15 cellular contexts compared by ENCODE assay signal in the genomic region with DNA sequence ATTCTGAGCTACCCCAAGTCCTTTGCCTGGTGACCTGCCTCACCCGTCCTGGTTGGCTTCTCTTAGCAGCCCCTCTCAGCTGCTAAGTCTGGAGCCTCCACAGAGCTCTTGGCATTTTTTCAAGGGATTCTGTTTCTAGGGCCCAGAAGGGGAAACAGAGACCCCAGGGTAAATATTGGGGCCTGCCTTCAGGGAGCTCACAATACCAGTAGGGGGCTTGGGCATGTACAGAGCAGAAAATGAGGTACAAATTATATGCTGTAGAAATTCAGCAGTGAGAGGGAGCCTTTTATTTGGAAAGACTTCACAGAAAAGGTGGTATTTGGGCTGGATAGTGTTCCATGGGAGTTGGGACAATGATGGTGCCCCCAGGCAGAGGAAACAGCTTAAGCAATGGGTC. TPM values are rescaled to one million over a fixed set of nuclear protein-coding genes. Genes with fewer than 3 reads are reported as not detected.
DNase-seq lines count a peak whose midpoint lies in the region; ATAC-seq and TF ChIP-seq lines count a peak whose summit lies in the region.
"Had no signal": no experiment of that assay in that cellular context is flagged by ENCODE, and none has a peak within 500 bp of the region (broad histone marks: within the 10 kb centered on the region; RNA-seq: fewer than 3 reads in every experiment).

No MANE protein-coding gene starts in this region.

- in situ Hi-C loops in astrocyte of the spinal cord (cut with HindIII; ENCODE audit: low sequenced_read_pairs), result no loop called here

- H3K27me3 ChIP-seq in muscle layer of colon (ENCODE audit: control insufficient read depth in 1 of 2, insufficient read depth in 2 of 2, low read length in 2 of 2) (no peaks in the 10 kb centered on the region), aorta (ENCODE audit: control insufficient read depth in 1 of 2, insufficient read depth in 2 of 2, low read length in 1 of 2) (no peaks in the 10 kb centered on the region)
- H3K27me3 ChIP-seq: ascending aorta, heart right ventricle, spleen had no signal

- intact Hi-C loops in aorta (cut with DNase I), result loop anchor here in 1 of 2 donors (10.0 kb wide), 1 partner anchor 189 kb away; a partner anchor contains a TSS

- peaks cover 69% of the 10 kb centered on the region for H3K4me1 Mint-ChIP-seq in activated naive CD4-positive, alpha-beta T cell treated with anti-CD3 and anti-CD28 coated beads, Interleukin-2, amount 50 U/mL, for 24 hours
- H3K4me1 Mint-ChIP-seq in activated naive CD4-positive, alpha-beta T cell treated with anti-CD3 and anti-CD28 coated beads, Interleukin-2, amount 10 ng/mL, durations not matched to agents 7 days and 5 days, result peaks cover 54% of the 10 kb centered on the region

- peak overlapping the region; percentile 2 for H3K9ac ChIP-seq in muscle layer of colon (ENCODE audit: low read length)

- no peak overlapping the region for H3K27ac ChIP-seq in muscle layer of colon (ENCODE audit: low read depth, low read length)
- H3K27ac ChIP-seq in aorta (ENCODE audit: low read depth in 1 of 2, low read length in 2 of 2), result no peak overlapping the region
- H3K27ac ChIP-seq: ascending aorta, WERI-Rb-1 had no signal

- H3K27ac Mint-ChIP-seq in activated naive CD4-positive, alpha-beta T cell treated with anti-CD3 and anti-CD28 coated beads, Interleukin-2, amount 50 U/mL, for 24 hours, result peak overlapping the region; percentile 61
- H3K27ac Mint-ChIP-seq in activated naive CD4-positive, alpha-beta T cell treated with anti-CD3 and anti-CD28 coated beads, Interleukin-2, amount 10 ng/mL, durations not matched to agents 7 days and 5 days, result no peak overlapping the region

- no peak overlapping the region for H3K4me3 ChIP-seq in astrocyte of the spinal cord (ENCODE audit: low read depth, low read length)
- no peak overlapping the region for H3K4me3 ChIP-seq in muscle layer of colon (ENCODE audit: low read depth in 1 of 2, low read length in 2 of 2)
- no peak overlapping the region for H3K4me3 ChIP-seq in aorta (ENCODE audit: low read length in 2 of 2)
- H3K4me3 ChIP-seq: ascending aorta, heart right ventricle, spleen had no signal

- peaks cover 37% of the 10 kb centered on the region for H3K4me1 ChIP-seq in muscle layer of colon (ENCODE audit: insufficient read depth, low read length)
- H3K4me1 ChIP-seq in aorta (ENCODE audit: control insufficient read depth in 1 of 2, insufficient read depth in 2 of 2, low read length in 2 of 2), result peaks cover 0 to 3% of the 10 kb centered on the region in 2 donors

- no peaks in the 10 kb centered on the region for H3K9me3 Mint-ChIP-seq in activated naive CD4-positive, alpha-beta T cell treated with anti-CD3 and anti-CD28 coated beads, Interleukin-2, amount 50 U/mL, for 24 hours
- H3K9me3 Mint-ChIP-seq in activated naive CD4-positive, alpha-beta T cell treated with anti-CD3 and anti-CD28 coated beads, Interleukin-2, amount 10 ng/mL, durations not matched to agents 7 days and 5 days, result no peaks in the 10 kb centered on the region

- H3K4me3 Mint-ChIP-seq in activated naive CD4-positive, alpha-beta T cell treated with anti-CD3 and anti-CD28 coated beads, Interleukin-2, amount 50 U/mL, for 24 hours, result no peak overlapping the region
- H3K4me3 Mint-ChIP-seq in activated naive CD4-positive, alpha-beta T cell treated with anti-CD3 and anti-CD28 coated beads, Interleukin-2, amount 10 ng/mL, durations not matched to agents 7 days and 5 days, result no peak overlapping the region

- H3K9me3 ChIP-seq in muscle layer of colon (ENCODE audit: low read length), result no peaks in the 10 kb centered on the region
- no peaks in the 10 kb centered on the region for H3K9me3 ChIP-seq in aorta (ENCODE audit: control insufficient read depth, low read length)
- H3K9me3 ChIP-seq: ascending aorta, heart right ventricle, spleen had no signal

- CTCF ChIA-PET in activated naive CD4-positive, alpha-beta T cell treated with anti-CD3 and anti-CD28 coated beads, Interleukin-2, amount 10 ng/mL, durations not matched to agents 7 days and 5 days (lab: Charles Lee), result interaction anchor here (0.6 to 1.3 kb wide), 5 partner anchors 9 to 123 kb away, joined by 3 to 4 read pairs (median 3); a partner anchor contains a TSS

- H3K36me3 ChIP-seq in muscle layer of colon (ENCODE audit: insufficient read depth, low read length) (peaks cover 18% of the 10 kb centered on the region), aorta (ENCODE audit: control insufficient read depth in 1 of 2, insufficient read depth in 2 of 2, low read length in 1 of 2) (peaks cover 0 to 2% of the 10 kb centered on the region in 2 donors)

- 66 to 67% methylated on average over 1 of the region's 1 CpG for WGBS in aorta, 2 donors

- H3K36me3 Mint-ChIP-seq in activated naive CD4-positive, alpha-beta T cell treated with anti-CD3 and anti-CD28 coated beads, Interleukin-2, amount 50 U/mL, for 24 hours, result peaks cover 7% of the 10 kb centered on the region
- peaks cover 28% of the 10 kb centered on the region for H3K36me3 Mint-ChIP-seq in activated naive CD4-positive, alpha-beta T cell treated with anti-CD3 and anti-CD28 coated beads, Interleukin-2, amount 10 ng/mL, durations not matched to agents 7 days and 5 days

- ATAC-seq in aorta (ENCODE audit: low FRiP score), result no peak
- ATAC-seq in GM21381 (IDR thresholded peaks at IDR 0.05; ENCODE audit: unreplicated experiment), result no peak
- ATAC-seq in GM21367 (IDR thresholded peaks at IDR 0.05; ENCODE audit: unreplicated experiment), result no peak
- ATAC-seq: heart right ventricle had no signal

- TF ChIP-seq CTCF in astrocyte of the spinal cord (IDR thresholded peaks at IDR 0.05; ENCODE audit: low read depth, low read length), result peak; percentile 11

- H3K27me3 Mint-ChIP-seq in activated naive CD4-positive, alpha-beta T cell treated with anti-CD3 and anti-CD28 coated beads, Interleukin-2, amount 50 U/mL, for 24 hours, result no peaks in the 10 kb centered on the region
- H3K27me3 Mint-ChIP-seq in activated naive CD4-positive, alpha-beta T cell treated with anti-CD3 and anti-CD28 coated beads, Interleukin-2, amount 10 ng/mL, durations not matched to agents 7 days and 5 days, result no peaks in the 10 kb centered on the region

- no peak for DNase-seq in activated naive CD4-positive, alpha-beta T cell treated with anti-CD3 and anti-CD28 coated beads, Interleukin-2, amount 10 ng/mL, durations not matched to agents 7 days and 5 days
- DNase-seq in astrocyte of the spinal cord (ENCODE audit: low read depth, low spot score) (no peak), aorta (peak; percentile 8 to 31), amygdala (lab: John Stamatoyannopoulos, UW) (no peak)
- DNase-seq: activated CD8-positive, alpha-beta memory T cell treated with anti-CD3 and anti-CD28 coated beads, Interleukin-2, amount 50 U/mL, for 4 hours; heart right ventricle; NCI-H2171; occipital lobe; spleen; WERI-Rb-1 had no signal

RNA-seq across cellular contexts. Expression of a gene that starts 3.7 kb away (rescaled TPM):
- total RNA-seq in aorta, result 100 to 1,000 TPM; 101 to 120 TPM
- polyA plus RNA-seq in aorta, result 100 to 1,000 TPM in 1 of 2 donors, 10 to 100 TPM in 1; 33.6 to 109 TPM

RNA-seq across cellular contexts. Expression of a gene that starts 10.1 kb away (rescaled TPM):
- 10 to 100 TPM; 53.7 to 60.8 TPM for total RNA-seq in aorta
- 10 to 100 TPM in 1 of 2 donors, 1 to 10 TPM in 1; 8.3 to 50.3 TPM for polyA plus RNA-seq in aorta

RNA-seq across cellular contexts. Expression of a gene that starts 25.3 kb away (rescaled TPM):
- 1 to 10 TPM in 1 of 2 donors, under 1 TPM in 1; 0.45 to 1.8 TPM for total RNA-seq in aorta
- not detected for polyA plus RNA-seq in aorta
- total RNA-seq: ascending aorta had no signal

RNA-seq across cellular contexts. Expression of a gene that starts 45.0 kb away (rescaled TPM):
- total RNA-seq in aorta, result 10 to 100 TPM; 33.9 to 34.5 TPM
- 10 to 100 TPM; 27.7 to 43.8 TPM for polyA plus RNA-seq in aorta

RNA-seq across cellular contexts. Expression of a gene that starts 45.2 kb away (rescaled TPM):
- total RNA-seq in aorta, result 10 to 100 TPM; 28.9 to 35.1 TPM
- polyA plus RNA-seq in aorta, result 10 to 100 TPM; 26.0 to 29.7 TPM

Comparison
In these comparisons a context has a peak if more than half of its experiments do, and no peak if none do; other contexts are left out.
1. DNase-seq: peak in aorta (2 of 2); none in activated naive CD4-positive, alpha-beta T cell treated with anti-CD3 and anti-CD28 coated beads, Interleukin-2, amount 10 ng/mL, durations not matched to agents 7 days and 5 days (single experiment), astrocyte of the spinal cord (single experiment) and amygdala (0 of 56).